2 cellular contexts compared by ENCODE assay signal in genomic region chr2:136310797-136311558, GRCh38.
TF ChIP-seq lines count a peak whose summit lies in the region.

No MANE protein-coding gene starts in this region.

TF ChIP-seq in GM12878, 131 proteins besides CTCF, POLR2A, EP300 and RAD21 (continued from another document):
- TF ChIP-seq IRF5 (IDR thresholded peaks at IDR 0.05; ENCODE audit: borderline replicate concordance) (no peak), IKZF2 (IDR thresholded peaks at IDR 0.05) (peak; percentile 53 to 62; a peak in 1 of 4 replicates)

TF ChIP-seq in HEK293T, 16 proteins besides CTCF, POLR2A, EP300 and RAD21 (continued from another document):
- no peak for TF ChIP-seq PKNOX1 (IDR thresholded peaks at IDR 0.05)
- TF ChIP-seq SP1 (IDR thresholded peaks at IDR 0.05): no peak
- TF ChIP-seq FOXA1 (IDR thresholded peaks at IDR 0.05): no peak
- no peak for TF ChIP-seq HDGF (IDR thresholded peaks at IDR 0.05; ENCODE audit: borderline replicate concordance)
